In the genomic region with DNA sequence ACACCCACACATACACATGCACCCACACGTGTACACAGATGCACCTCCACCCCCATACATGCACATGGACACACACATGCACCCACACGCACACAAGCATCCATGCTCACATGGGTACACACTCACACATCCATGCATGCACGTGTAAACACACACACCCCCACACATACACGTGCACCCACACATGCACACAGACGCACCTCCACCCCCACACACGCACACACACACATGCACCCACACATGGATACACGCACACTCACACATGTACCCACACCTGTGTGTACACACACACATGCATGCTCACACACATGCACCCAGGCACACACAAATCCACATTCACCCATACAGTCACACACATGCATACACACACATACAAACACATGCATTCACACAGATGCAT, we compare ENCODE assay signal across 33 cellular contexts. TPM values are rescaled to one million over a fixed set of nuclear protein-coding genes. Genes with fewer than 3 reads are reported as not detected.
"Had no signal": no experiment of that assay in that cellular context is flagged by ENCODE, and none has a peak within 500 bp of the region (broad histone marks: within the 10 kb centered on the region; RNA-seq: fewer than 3 reads in every experiment).

No MANE protein-coding gene starts in this region.

- FAIRE-seq: TTC549 had no signal

- H3K27me3 Mint-ChIP-seq: activated CD4-positive, alpha-beta memory T cell treated with anti-CD3 and anti-CD28 coated beads, Interleukin-2, amount 10 ng/mL, durations not matched to agents 7 days and 5 days; activated naive CD8-positive, alpha-beta T cell; activated T-helper 17 cell treated with anti-CD3 and anti-CD28 coated beads, Interleukin-2, amount 50 U/mL, for 72 hours; T-cell had no signal

- H3K4me1 Mint-ChIP-seq: T-cell had no signal

- H3K27ac Mint-ChIP-seq: activated CD4-positive, alpha-beta memory T cell treated with anti-CD3 and anti-CD28 coated beads, Interleukin-2, amount 10 ng/mL, durations not matched to agents 7 days and 5 days; activated naive CD4-positive, alpha-beta T cell treated with anti-CD3 and anti-CD28 coated beads for 36 hours; activated naive CD8-positive, alpha-beta T cell; activated T-helper 17 cell treated with anti-CD3 and anti-CD28 coated beads, Interleukin-2, amount 50 U/mL, for 72 hours; T-cell had no signal

- H3K9me3 ChIP-seq: adrenal gland had no signal

- ATAC-seq: activated T-helper 17 cell treated with anti-CD3 and anti-CD28 coated beads, Interleukin-2, amount 50 U/mL, for 72 hours; Panc1; Right ventricle myocardium inferior; T-cell had no signal

- H3K27me3 ChIP-seq: adrenal gland had no signal

- H3K9ac ChIP-seq: KMS-11 had no signal

- H3K9me3 Mint-ChIP-seq: activated CD4-positive, alpha-beta memory T cell treated with anti-CD3 and anti-CD28 coated beads, Interleukin-2, amount 10 ng/mL, durations not matched to agents 7 days and 5 days; activated naive CD4-positive, alpha-beta T cell treated with anti-CD3 and anti-CD28 coated beads for 36 hours; activated T-helper 17 cell treated with anti-CD3 and anti-CD28 coated beads, Interleukin-2, amount 50 U/mL, for 72 hours; T-cell had no signal

- H3K4me3 Mint-ChIP-seq: activated CD4-positive, alpha-beta memory T cell treated with anti-CD3 and anti-CD28 coated beads, Interleukin-2, amount 10 ng/mL, durations not matched to agents 7 days and 5 days; activated naive CD4-positive, alpha-beta T cell treated with anti-CD3 and anti-CD28 coated beads for 36 hours; activated naive CD8-positive, alpha-beta T cell; activated T-helper 17 cell treated with anti-CD3 and anti-CD28 coated beads, Interleukin-2, amount 50 U/mL, for 72 hours; T-cell had no signal

- DNase-seq: activated CD4-positive, alpha-beta memory T cell treated with anti-CD3 and anti-CD28 coated beads, Interleukin-2, amount 10 ng/mL, durations not matched to agents 7 days and 5 days; activated CD4-positive, alpha-beta T cell treated with anti-CD3 and anti-CD28 coated beads, Interleukin-2, amount 50 U/mL, for 1 hour; activated CD4-positive, CD25-positive, alpha-beta regulatory T cell; activated gamma-delta T cell; activated naive CD4-positive, alpha-beta T cell treated with anti-CD3 and anti-CD28 coated beads for 36 hours; activated T-cell treated with anti-CD3 and anti-CD28 coated beads for 4 hours; activated T-cell treated with anti-CD3 and anti-CD28 coated beads, Interleukin-2, amount 50 U/mL, for 48 hours; anterior cingulate cortex; caudate nucleus; NCI-H1092; NCI-H1417; NCI-H1694; NCI-H2029 treated with DMSO at 0.1 percent for 48 hours; NCI-H345; NCI-H510A; NCI-H69; NK-92 treated with Interleukin-12 subunit alpha and Interleukin-12 subunit beta, amount 100 ng/mL, for 24 hours; OCI-M1; RPMI8226; T-cell; T-helper 2 cell; T1000 had no signal

- H3K4me2 ChIP-seq: KMS-11 had no signal

- H3K27ac ChIP-seq: KMS-11, SK-N-MC, VCaP had no signal

- H3K4me3 ChIP-seq: adrenal gland, SK-N-MC had no signal

RNA-seq across cellular contexts. Expression of a gene that starts 37.5 kb away (rescaled TPM):
- total RNA-seq: activated CD4-positive, alpha-beta memory T cell treated with anti-CD3 and anti-CD28 coated beads, Interleukin-2, amount 10 ng/mL, durations not matched to agents 7 days and 5 days; activated CD8-positive, alpha-beta memory T cell treated with anti-CD3 and anti-CD28 coated beads for 36 hours; activated naive CD4-positive, alpha-beta T cell treated with anti-CD3 and anti-CD28 coated beads for 36 hours; activated T-helper 17 cell treated with anti-CD3 and anti-CD28 coated beads, Interleukin-2, amount 50 U/mL, for 72 hours; MCF 10A; T-cell had no signal
